ENCODE assay signal across 20 cellular contexts in genomic region chr15:98565566-98565965, GRCh38.
"Had no signal": no experiment of that assay in that cellular context is flagged by ENCODE, and none has a peak within 500 bp of the region (broad histone marks: within the 10 kb centered on the region; RNA-seq: fewer than 3 reads in every experiment).

No MANE protein-coding gene starts in this region.

- H3K27ac ChIP-seq: RWPE1 had no signal

- H3K36me3 ChIP-seq: MG63 had no signal

- H3K9me3 ChIP-seq: MG63, SK-N-SH had no signal

- H3K4me2 ChIP-seq: SK-N-SH had no signal

- DNase-seq: Karpas-422, KG1, MG63, NCI-H1092 treated with DMSO at 0.1 percent for 48 hours, NCI-H1436, NCI-H187, NCI-H2029, NCI-H2081 treated with DMSO at 0.1 percent for 48 hours, NCI-H2171, NCI-H226, NCI-H446, NCI-H510A, NCI-H524 treated with DMSO at 0.1 percent for 48 hours, NCI-H69, NCI-H774, PC-3, SHP77, SK-N-SH had no signal

- ATAC-seq: Panc1, PC-3 had no signal

- H3K9ac ChIP-seq: SK-N-SH had no signal

- H3K27me3 ChIP-seq: MG63 had no signal

- H3K4me3 ChIP-seq: MG63 had no signal
